In genomic region chr9:93248373-93248772, GRCh38 we compare ENCODE assay signal across 17 cellular contexts.
DNase-seq lines count a peak whose midpoint lies in the region; ATAC-seq and TF ChIP-seq lines count a peak whose summit lies in the region.
"Had no signal": no experiment of that assay in that cellular context is flagged by ENCODE, and none has a peak within 500 bp of the region (broad histone marks: within the 10 kb centered on the region; RNA-seq: fewer than 3 reads in every experiment).

No MANE protein-coding gene starts in this region.

- peaks cover 31% of the 10 kb centered on the region for H3K4me1 Mint-ChIP-seq in brain
- H3K4me1 Mint-ChIP-seq: CD4-positive, alpha-beta memory T cell had no signal

- H3K4me1 ChIP-seq in right atrium auricular region: peaks cover 0 to 40% of the 10 kb centered on the region in 2 donors

- peak overlapping the region in 4 of 5 experiments; percentile 30 to 89 (median 40) for H3K27ac Mint-ChIP-seq in brain
- H3K27ac Mint-ChIP-seq in activated naive CD4-positive, alpha-beta T cell treated with anti-CD3 and anti-CD28 coated beads, Interleukin-2, amount 50 U/mL, for 72 hours: no peak overlapping the region
- H3K27ac Mint-ChIP-seq: CD4-positive, alpha-beta memory T cell had no signal

- peaks cover 16% of the 10 kb centered on the region for H3K36me3 Mint-ChIP-seq in brain
- H3K36me3 Mint-ChIP-seq in activated naive CD4-positive, alpha-beta T cell treated with anti-CD3 and anti-CD28 coated beads, Interleukin-2, amount 50 U/mL, for 72 hours: no peaks in the 10 kb centered on the region
- H3K36me3 Mint-ChIP-seq: CD4-positive, alpha-beta memory T cell had no signal

- no peaks in the 10 kb centered on the region for H3K27me3 Mint-ChIP-seq in brain
- H3K27me3 Mint-ChIP-seq: CD4-positive, alpha-beta memory T cell had no signal

- intact Hi-C loops in Right ventricle myocardium inferior (cut with DNase I) (loop anchor here (10.0 kb wide), 1 partner anchor 64 kb away; the partner anchor contains the start of gene WNK2), cardiac septum (cut with DNase I) (no loop called here)

- no peak for TF ChIP-seq CTCF in brain (conservative IDR thresholded peaks at IDR 0.05)
- TF ChIP-seq CTCF in right atrium auricular region (IDR thresholded peaks at IDR 0.05): no peak

- H3K4me3 Mint-ChIP-seq in brain: peak overlapping the region in 1 of 5 experiments; percentile 9
- H3K4me3 Mint-ChIP-seq: CD4-positive, alpha-beta memory T cell had no signal

- no peaks in the 10 kb centered on the region for H3K27me3 ChIP-seq in right atrium auricular region
- H3K27me3 ChIP-seq: BLaER1 had no signal

- ATAC-seq in Right ventricle myocardium inferior: peak; percentile 43
- ATAC-seq in HG02852 (IDR thresholded peaks at IDR 0.05; ENCODE audit: unreplicated experiment): no peak
- ATAC-seq in activated naive CD4-positive, alpha-beta T cell treated with anti-CD3 and anti-CD28 coated beads, Interleukin-2, amount 50 U/mL, for 72 hours: no peak

- H3K36me3 ChIP-seq in right atrium auricular region: peaks cover 9% of the 10 kb centered on the region

- H3K27ac ChIP-seq in right atrium auricular region: peak overlapping the region; percentile 34 to 59
- H3K27ac ChIP-seq: BLaER1, HL-60, KMS-11 had no signal

- H3K9me3 ChIP-seq in right atrium auricular region: no peaks in the 10 kb centered on the region
- H3K9me3 ChIP-seq: BLaER1 had no signal

- DNase-seq in Right ventricle myocardium inferior (ENCODE audit: missing footprints) (peak; percentile 61), cardiac septum (ENCODE audit: low spot score) (no peak), right atrium auricular region (ENCODE audit: low spot score) (no peak), hypothalamus (lab: John Stamatoyannopoulos, UW) (no peak)
- no peak for DNase-seq in activated naive CD4-positive, alpha-beta T cell treated with anti-CD3 and anti-CD28 coated beads, Interleukin-2, amount 50 U/mL, for 72 hours (ENCODE audit: low spot score in 2 of 2)
- DNase-seq: CD4-positive, alpha-beta memory T cell; DMS53; EL; MV-4-11; NCI-H187; NCI-H446 treated with DMSO at 0.1 percent for 48 hours; SIG-M5 had no signal

- H3K4me3 ChIP-seq in right atrium auricular region: no peak overlapping the region
- H3K4me3 ChIP-seq: BLaER1 had no signal

- H3K9me3 Mint-ChIP-seq in brain: peaks cover 0 to 2% (median 0%) of the 10 kb centered on the region in 5 experiments
- no peaks in the 10 kb centered on the region for H3K9me3 Mint-ChIP-seq in activated naive CD4-positive, alpha-beta T cell treated with anti-CD3 and anti-CD28 coated beads, Interleukin-2, amount 50 U/mL, for 72 hours
- H3K9me3 Mint-ChIP-seq: CD4-positive, alpha-beta memory T cell had no signal

Comparison
In these comparisons a context has a peak if more than half of its experiments do, and no peak if none do; other contexts are left out.
1. H3K27ac Mint-ChIP-seq: peak in brain (4 of 5); none in activated naive CD4-positive, alpha-beta T cell treated with anti-CD3 and anti-CD28 coated beads, Interleukin-2, amount 50 U/mL, for 72 hours (0 of 2).